ENCODE assay signal across 7 cellular contexts in the genomic region with DNA sequence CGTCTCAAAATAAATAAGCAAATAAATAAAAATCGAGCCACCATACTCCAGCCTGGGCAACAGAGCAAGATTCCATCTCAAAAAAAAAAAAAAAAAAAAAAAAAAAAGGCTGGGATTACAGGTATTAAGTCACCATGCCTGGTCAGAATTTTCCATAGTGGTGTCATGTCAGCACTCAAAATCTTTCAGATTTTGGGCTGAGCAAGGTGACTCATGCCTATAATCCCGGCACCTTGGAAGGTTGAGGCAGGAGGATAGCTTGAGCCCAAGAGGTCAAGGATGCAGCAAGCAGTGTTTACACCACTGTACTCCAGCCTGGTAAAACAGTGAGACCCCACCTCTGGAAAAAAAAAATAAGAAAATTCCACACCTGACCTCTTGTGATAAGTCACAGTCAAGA.
"Had no signal": no experiment of that assay in that cellular context is flagged by ENCODE, and none has a peak within 500 bp of the region (broad histone marks: within the 10 kb centered on the region; RNA-seq: fewer than 3 reads in every experiment).

No MANE protein-coding gene starts in this region.

- FAIRE-seq: HepG2, HTR-8/SVneo had no signal

- H3K4me2 ChIP-seq: KMS-11 had no signal

- DNase-seq: IMR-90, KBM-7, KG1 had no signal

- H3K27ac ChIP-seq: HL-60, KMS-11 had no signal

- H3K9ac ChIP-seq: KMS-11 had no signal

- ATAC-seq: HepG2 had no signal
